38 cellular contexts compared by ENCODE assay signal in genomic region chr10:111921821-111922220, GRCh38.
"Had no signal": no experiment of that assay in that cellular context is flagged by ENCODE, and none has a peak within 500 bp of the region (broad histone marks: within the 10 kb centered on the region; RNA-seq: fewer than 3 reads in every experiment).

No MANE protein-coding gene starts in this region.

- H3K9me3 ChIP-seq: adrenal gland, ascending aorta, body of pancreas, breast epithelium had no signal

- H3K4me1 ChIP-seq: adrenal gland, ascending aorta, body of pancreas, breast epithelium had no signal

- H3K27me3 Mint-ChIP-seq: activated naive CD4-positive, alpha-beta T cell treated with anti-CD3 and anti-CD28 coated beads, Interleukin-2, amount 10 ng/mL, durations not matched to agents 7 days and 5 days; activated naive CD8-positive, alpha-beta T cell treated with anti-CD3 and anti-CD28 coated beads, Interleukin-2, amount 10 ng/mL, durations not matched to agents 7 days and 5 days had no signal

- DNase-seq: activated effector memory CD4-positive, alpha-beta T cell treated with anti-CD3 and anti-CD28 coated beads, Interleukin-2, amount 50 U/mL, for 16 hours; activated effector memory CD4-positive, alpha-beta T cell treated with Interleukin-2 at 50 U/mL for 16 hours; activated gamma-delta T cell; activated gamma-delta T cell treated with Interleukin-2 at 50 U/mL for 16 hours; activated naive CD4-positive, alpha-beta T cell; activated naive CD4-positive, alpha-beta T cell treated with anti-CD3 and anti-CD28 coated beads for 36 hours; activated naive CD4-positive, alpha-beta T cell treated with anti-CD3 and anti-CD28 coated beads, Interleukin-2, amount 10 ng/mL, durations not matched to agents 7 days and 5 days; activated naive CD4-positive, alpha-beta T cell treated with anti-CD3 and anti-CD28 coated beads, Interleukin-2, amount 50 U/mL, for 16 hours; activated naive CD4-positive, alpha-beta T cell treated with Interleukin-2 at 50 U/mL for 16 hours; activated naive CD8-positive, alpha-beta T cell treated with anti-CD3 and anti-CD28 coated beads for 36 hours; activated naive CD8-positive, alpha-beta T cell treated with anti-CD3 and anti-CD28 coated beads, Interleukin-2, amount 10 ng/mL, durations not matched to agents 7 days and 5 days; activated naive CD8-positive, alpha-beta T cell treated with anti-CD3 and anti-CD28 coated beads, Interleukin-2, amount 50 U/mL, for 24 hours; activated T-cell treated with anti-CD3 and anti-CD28 coated beads, Interleukin-2, amount 50 U/mL, for 1 hour; activated T-cell treated with anti-CD3 and anti-CD28 coated beads, Interleukin-2, amount 50 U/mL, for 24 hours; activated T-cell treated with anti-CD3 and anti-CD28 coated beads, Interleukin-2, amount 50 U/mL, for 4 hours; activated T-cell treated with anti-CD3 and anti-CD28 coated beads, Interleukin-2, amount 50 U/mL, for 48 hours; activated T-cell treated with anti-CD3 and anti-CD28 coated beads, Interleukin-2, amount 50 U/mL, for 72 hours; adrenal gland; amniotic stem cell; amygdala; anterior cingulate cortex; aorta; body of pancreas; brain microvascular endothelial cell; caudate nucleus; central memory CD4-positive, alpha-beta T cell; cerebellar nuclear complex had no signal

- H3K27me3 ChIP-seq: adrenal gland, ascending aorta, body of pancreas, brain microvascular endothelial cell, breast epithelium, cardiac muscle cell had no signal

- H3K36me3 Mint-ChIP-seq: activated naive CD4-positive, alpha-beta T cell treated with anti-CD3 and anti-CD28 coated beads, Interleukin-2, amount 10 ng/mL, durations not matched to agents 7 days and 5 days; activated naive CD4-positive, alpha-beta T cell treated with anti-CD3 and anti-CD28 coated beads, Interleukin-2, amount 50 U/mL, for 24 hours; activated naive CD4-positive, alpha-beta T cell treated with anti-CD3 and anti-CD28 coated beads, Interleukin-2, amount 50 U/mL, for 72 hours; activated naive CD8-positive, alpha-beta T cell; activated naive CD8-positive, alpha-beta T cell treated with anti-CD3 and anti-CD28 coated beads for 36 hours; activated naive CD8-positive, alpha-beta T cell treated with anti-CD3 and anti-CD28 coated beads, Interleukin-2, amount 10 ng/mL, durations not matched to agents 7 days and 5 days; brain had no signal

- H3K4me1 Mint-ChIP-seq: activated naive CD4-positive, alpha-beta T cell treated with anti-CD3 and anti-CD28 coated beads, Interleukin-2, amount 10 ng/mL, durations not matched to agents 7 days and 5 days; activated naive CD4-positive, alpha-beta T cell treated with anti-CD3 and anti-CD28 coated beads, Interleukin-2, amount 50 U/mL, for 24 hours; activated naive CD8-positive, alpha-beta T cell treated with anti-CD3 and anti-CD28 coated beads for 36 hours; activated naive CD8-positive, alpha-beta T cell treated with anti-CD3 and anti-CD28 coated beads, Interleukin-2, amount 10 ng/mL, durations not matched to agents 7 days and 5 days; activated naive CD8-positive, alpha-beta T cell treated with anti-CD3 and anti-CD28 coated beads, Interleukin-2, amount 50 U/mL, for 24 hours; activated T-helper 17 cell treated with anti-CD3 and anti-CD28 coated beads, Interleukin-2, amount 50 U/mL, for 72 hours; central memory CD8-positive, alpha-beta T cell had no signal

- H3K4me3 ChIP-seq: adrenal gland, ascending aorta, body of pancreas, breast epithelium, cardiac muscle cell had no signal

- H3K27ac Mint-ChIP-seq: activated naive CD4-positive, alpha-beta T cell treated with anti-CD3 and anti-CD28 coated beads for 36 hours; activated naive CD4-positive, alpha-beta T cell treated with anti-CD3 and anti-CD28 coated beads, Interleukin-2, amount 10 ng/mL, durations not matched to agents 7 days and 5 days; activated naive CD4-positive, alpha-beta T cell treated with anti-CD3 and anti-CD28 coated beads, Interleukin-2, amount 50 U/mL, for 24 hours; activated naive CD4-positive, alpha-beta T cell treated with anti-CD3 and anti-CD28 coated beads, Interleukin-2, amount 50 U/mL, for 72 hours; activated naive CD8-positive, alpha-beta T cell; activated naive CD8-positive, alpha-beta T cell treated with anti-CD3 and anti-CD28 coated beads for 36 hours; activated naive CD8-positive, alpha-beta T cell treated with anti-CD3 and anti-CD28 coated beads, Interleukin-2, amount 10 ng/mL, durations not matched to agents 7 days and 5 days; activated naive CD8-positive, alpha-beta T cell treated with anti-CD3 and anti-CD28 coated beads, Interleukin-2, amount 50 U/mL, for 24 hours; activated T-cell treated with anti-CD3 and anti-CD28 coated beads, Interleukin-2, amount 50 U/mL, for 24 hours; activated T-cell treated with anti-CD3 and anti-CD28 coated beads, Interleukin-2, amount 50 U/mL, for 72 hours; activated T-helper 1 cell treated with anti-CD3 and anti-CD28 coated beads, Interleukin-12 subunit alpha, Interleukin-12 subunit beta, Interleukin-2, Interleukin-4 antibody, amounts not matched to agents 30 ng/mL and 10 ng/mL and 1 ng/mL, durations not matched to agents 14 hours and 24 hours and 36 hours; activated T-helper 17 cell treated with anti-CD3 and anti-CD28 coated beads, Interleukin-2, amount 50 U/mL, for 72 hours; activated T-helper 2 cell treated with anti-CD3 and anti-CD28 coated beads, Interferon-gamma antibody, Interleukin-2, Interleukin-4, amounts not matched to agents 10 μg/mL and 5 μg/mL and 100 μg/mL, durations not matched to agents 14 hours and 24 hours and 36 hours; brain had no signal

- H3K9me3 Mint-ChIP-seq: activated naive CD4-positive, alpha-beta T cell treated with anti-CD3 and anti-CD28 coated beads for 36 hours; activated naive CD4-positive, alpha-beta T cell treated with anti-CD3 and anti-CD28 coated beads, Interleukin-2, amount 10 ng/mL, durations not matched to agents 7 days and 5 days; activated naive CD4-positive, alpha-beta T cell treated with anti-CD3 and anti-CD28 coated beads, Interleukin-2, amount 50 U/mL, for 24 hours; activated naive CD4-positive, alpha-beta T cell treated with anti-CD3 and anti-CD28 coated beads, Interleukin-2, amount 50 U/mL, for 72 hours; activated naive CD8-positive, alpha-beta T cell treated with anti-CD3 and anti-CD28 coated beads for 36 hours; activated naive CD8-positive, alpha-beta T cell treated with anti-CD3 and anti-CD28 coated beads, Interleukin-2, amount 10 ng/mL, durations not matched to agents 7 days and 5 days; activated naive CD8-positive, alpha-beta T cell treated with anti-CD3 and anti-CD28 coated beads, Interleukin-2, amount 50 U/mL, for 24 hours; activated T-cell treated with anti-CD3 and anti-CD28 coated beads, Interleukin-2, amount 50 U/mL, for 24 hours; activated T-cell treated with anti-CD3 and anti-CD28 coated beads, Interleukin-2, amount 50 U/mL, for 4 hours; activated T-helper 1 cell treated with anti-CD3 and anti-CD28 coated beads, Interleukin-12 subunit alpha, Interleukin-12 subunit beta, Interleukin-2, Interleukin-4 antibody, amounts not matched to agents 30 ng/mL and 10 ng/mL and 1 ng/mL, durations not matched to agents 14 hours and 24 hours and 36 hours; activated T-helper 17 cell treated with anti-CD3 and anti-CD28 coated beads, Interleukin-2, amount 50 U/mL, for 72 hours; activated T-helper 2 cell treated with anti-CD3 and anti-CD28 coated beads, Interferon-gamma antibody, Interleukin-2, Interleukin-4, amounts not matched to agents 10 μg/mL and 5 μg/mL and 100 μg/mL, durations not matched to agents 14 hours and 24 hours and 36 hours; brain; central memory CD8-positive, alpha-beta T cell had no signal

- H3K4me3 Mint-ChIP-seq: activated naive CD4-positive, alpha-beta T cell treated with anti-CD3 and anti-CD28 coated beads for 36 hours; activated naive CD4-positive, alpha-beta T cell treated with anti-CD3 and anti-CD28 coated beads, Interleukin-2, amount 10 ng/mL, durations not matched to agents 7 days and 5 days; activated naive CD4-positive, alpha-beta T cell treated with anti-CD3 and anti-CD28 coated beads, Interleukin-2, amount 50 U/mL, for 24 hours; activated naive CD8-positive, alpha-beta T cell; activated naive CD8-positive, alpha-beta T cell treated with anti-CD3 and anti-CD28 coated beads for 36 hours; activated naive CD8-positive, alpha-beta T cell treated with anti-CD3 and anti-CD28 coated beads, Interleukin-2, amount 10 ng/mL, durations not matched to agents 7 days and 5 days; activated naive CD8-positive, alpha-beta T cell treated with anti-CD3 and anti-CD28 coated beads, Interleukin-2, amount 50 U/mL, for 24 hours; activated T-cell treated with anti-CD3 and anti-CD28 coated beads, Interleukin-2, amount 50 U/mL, for 24 hours; activated T-cell treated with anti-CD3 and anti-CD28 coated beads, Interleukin-2, amount 50 U/mL, for 4 hours; activated T-cell treated with anti-CD3 and anti-CD28 coated beads, Interleukin-2, amount 50 U/mL, for 72 hours; activated T-helper 1 cell treated with anti-CD3 and anti-CD28 coated beads, Interleukin-12 subunit alpha, Interleukin-12 subunit beta, Interleukin-2, Interleukin-4 antibody, amounts not matched to agents 30 ng/mL and 10 ng/mL and 1 ng/mL, durations not matched to agents 14 hours and 24 hours and 36 hours; activated T-helper 17 cell treated with anti-CD3 and anti-CD28 coated beads, Interleukin-2, amount 50 U/mL, for 72 hours; brain; central memory CD8-positive, alpha-beta T cell had no signal

- H3K27ac ChIP-seq: adrenal gland, ascending aorta, body of pancreas, brain microvascular endothelial cell, breast epithelium, cardiac muscle cell had no signal

- H3K36me3 ChIP-seq: adrenal gland, ascending aorta, brain microvascular endothelial cell, breast epithelium, cardiac muscle cell had no signal
